Comparison of ENCODE assay signal across 1 cellular context in the genomic region with DNA sequence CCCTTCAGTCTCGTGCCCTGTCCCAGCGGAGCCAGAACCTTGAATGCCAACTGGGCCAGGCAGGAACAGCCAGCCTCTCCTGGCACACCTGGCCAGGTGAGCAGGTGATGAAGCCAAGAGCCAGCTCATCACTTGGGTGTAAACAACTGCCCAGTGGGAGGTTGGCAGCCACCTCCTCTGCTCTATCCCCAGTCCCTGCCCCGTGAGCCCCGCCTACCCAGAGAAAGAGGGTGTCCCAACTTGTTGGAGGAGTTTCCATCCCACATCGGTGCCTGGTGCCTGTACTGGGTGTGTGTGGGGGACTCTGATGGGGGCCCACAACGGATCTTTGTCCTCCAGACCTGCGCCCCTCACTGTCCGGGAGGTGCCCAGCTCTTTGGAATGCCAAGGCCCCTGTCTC.
TF ChIP-seq lines count a peak whose summit lies in the region.

No MANE protein-coding gene starts in this region.

TF ChIP-seq in HEK293, 187 proteins besides CTCF, POLR2A, EP300 and RAD21:
- 0 out of 2 replicates have a peak, but pooled peaks have one; percentile 41 for TF ChIP-seq EGR2 (tag by site-specific recombination; IDR thresholded peaks at IDR 0.05; ENCODE audit: low read depth)
- 0 out of 2 replicates have a peak, but pooled peaks have one; percentile 44 for TF ChIP-seq ZEB2 (tag by site-specific recombination; IDR thresholded peaks at IDR 0.05)
- TF ChIP-seq ZNF335 (tag by site-specific recombination; conservative IDR thresholded peaks at IDR 0.05) = no peak
- TF ChIP-seq ZFHX2 (tag by site-specific recombination; conservative IDR thresholded peaks at IDR 0.05) = peak; percentile 37
